22 cellular contexts compared by ENCODE assay signal in genomic region chr1:245858022-245858421, GRCh38.
"Had no signal": no experiment of that assay in that cellular context is flagged by ENCODE, and none has a peak within 500 bp of the region (broad histone marks: within the 10 kb centered on the region; RNA-seq: fewer than 3 reads in every experiment).

No MANE protein-coding gene starts in this region.

- H3K4me1 ChIP-seq: neural progenitor cell had no signal

- H3K27ac Mint-ChIP-seq: activated CD4-positive, alpha-beta memory T cell treated with anti-CD3 and anti-CD28 coated beads, Interleukin-2, amount 10 ng/mL, durations not matched to agents 7 days and 5 days; activated CD4-positive, alpha-beta T cell treated with anti-CD3 and anti-CD28 coated beads, Interleukin-2, amount 10 ng/mL, durations not matched to agents 24 days and 14 days; activated naive CD4-positive, alpha-beta T cell treated with anti-CD3 and anti-CD28 coated beads for 36 hours; activated T-cell treated with anti-CD3 and anti-CD28 coated beads, Interleukin-2, amount 50 U/mL, for 72 hours; mesothelial cell of epicardium; naive thymus-derived CD8-positive, alpha-beta T cell; neural progenitor cell; T-helper 1 cell treated with Interleukin-12 subunit alpha and Interleukin-12 subunit beta and Interleukin-4 antibody, amounts not matched to agents 30 μg/mL and 1 μg/mL, for 36 hours had no signal

- ATAC-seq: activated CD4-positive, CD25-positive, alpha-beta regulatory T cell treated with anti-CD3 and anti-CD28 coated beads, Interleukin-2, amount 50 U/mL, for 24 hours; activated T-cell treated with anti-CD3 and anti-CD28 coated beads, Interleukin-2, amount 50 U/mL, for 72 hours; left ventricle myocardium superior; naive thymus-derived CD8-positive, alpha-beta T cell; stimulated activated naive CD8-positive, alpha-beta T cell treated with anti-CD3 and anti-CD28 coated beads, Interleukin-15, Interleukin-2, amounts not matched to agents 100 U/mL and 50 U/mL, for 24 hours had no signal

- H3K27me3 Mint-ChIP-seq: activated CD4-positive, alpha-beta memory T cell treated with anti-CD3 and anti-CD28 coated beads, Interleukin-2, amount 10 ng/mL, durations not matched to agents 7 days and 5 days; activated CD4-positive, alpha-beta T cell treated with anti-CD3 and anti-CD28 coated beads, Interleukin-2, amount 10 ng/mL, durations not matched to agents 24 days and 14 days; naive thymus-derived CD8-positive, alpha-beta T cell had no signal

- DNase-seq: activated CD4-positive, alpha-beta memory T cell treated with anti-CD3 and anti-CD28 coated beads, Interleukin-2, amount 10 ng/mL, durations not matched to agents 7 days and 5 days; activated CD4-positive, alpha-beta T cell treated with anti-CD3 and anti-CD28 coated beads, Interleukin-2, amount 10 ng/mL, durations not matched to agents 24 days and 14 days; activated effector memory CD4-positive, alpha-beta T cell treated with Interleukin-2 at 50 U/mL for 16 hours; activated naive CD4-positive, alpha-beta T cell treated with anti-CD3 and anti-CD28 coated beads for 36 hours; activated T-cell treated with anti-CD3 and anti-CD28 coated beads, Interleukin-2, amount 50 U/mL, for 72 hours; central memory CD4-positive, alpha-beta T cell; dermis blood vessel endothelial cell; effector CD8-positive, alpha-beta T cell; foreskin melanocyte; hippocampal formation; left ventricle myocardium superior; mammary epithelial cell; naive thymus-derived CD8-positive, alpha-beta T cell; stimulated activated CD4-positive, alpha-beta T cell treated with anti-CD3 and anti-CD28 coated beads, Interleukin-12 subunit alpha, Interleukin-12 subunit beta, amount 100 ng/mL, for 4 hours; stimulated activated CD4-positive, alpha-beta T cell treated with anti-CD3 and anti-CD28 coated beads, Interleukin-4, amount 100 ng/mL, for 4 hours; stimulated activated naive CD8-positive, alpha-beta T cell treated with anti-CD3 and anti-CD28 coated beads, Interleukin-15, Interleukin-2, amounts not matched to agents 100 U/mL and 50 U/mL, for 24 hours; T1000; upper lobe of left lung had no signal

- H3K27ac ChIP-seq: neural progenitor cell, upper lobe of left lung had no signal

- H3K9me3 ChIP-seq: upper lobe of left lung had no signal

- H3K4me3 ChIP-seq: neural progenitor cell, upper lobe of left lung had no signal

- H3K36me3 ChIP-seq: neural progenitor cell had no signal

- H3K4me3 Mint-ChIP-seq: activated CD4-positive, alpha-beta memory T cell treated with anti-CD3 and anti-CD28 coated beads, Interleukin-2, amount 10 ng/mL, durations not matched to agents 7 days and 5 days; activated CD4-positive, alpha-beta T cell treated with anti-CD3 and anti-CD28 coated beads, Interleukin-2, amount 10 ng/mL, durations not matched to agents 24 days and 14 days; activated naive CD4-positive, alpha-beta T cell treated with anti-CD3 and anti-CD28 coated beads for 36 hours; activated T-cell treated with anti-CD3 and anti-CD28 coated beads, Interleukin-2, amount 50 U/mL, for 72 hours; mesothelial cell of epicardium; naive thymus-derived CD8-positive, alpha-beta T cell; neural progenitor cell; T-helper 1 cell treated with Interleukin-12 subunit alpha and Interleukin-12 subunit beta and Interleukin-4 antibody, amounts not matched to agents 30 μg/mL and 1 μg/mL, for 36 hours had no signal

- H3K27me3 ChIP-seq: neural progenitor cell, upper lobe of left lung had no signal

- H3K9me3 Mint-ChIP-seq: activated CD4-positive, alpha-beta memory T cell treated with anti-CD3 and anti-CD28 coated beads, Interleukin-2, amount 10 ng/mL, durations not matched to agents 7 days and 5 days; T-helper 1 cell treated with Interleukin-12 subunit alpha and Interleukin-12 subunit beta and Interleukin-4 antibody, amounts not matched to agents 30 μg/mL and 1 μg/mL, for 36 hours had no signal

- H3K4me1 Mint-ChIP-seq: activated CD4-positive, alpha-beta memory T cell treated with anti-CD3 and anti-CD28 coated beads, Interleukin-2, amount 10 ng/mL, durations not matched to agents 7 days and 5 days; activated CD4-positive, alpha-beta T cell treated with anti-CD3 and anti-CD28 coated beads, Interleukin-2, amount 10 ng/mL, durations not matched to agents 24 days and 14 days; naive thymus-derived CD8-positive, alpha-beta T cell had no signal
